Comparison of ENCODE assay signal across 8 cellular contexts in genomic region chr1:116595946-116596741, GRCh38. TPM values are rescaled to one million over a fixed set of nuclear protein-coding genes. Genes with fewer than 3 reads are reported as not detected.
DNase-seq lines count a peak whose midpoint lies in the region; ATAC-seq and TF ChIP-seq lines count a peak whose summit lies in the region.
"Not testable (repeated sequence)": the region's sequence is repeated elsewhere in the genome, so short reads cannot be mapped to it uniquely, and the experiment has no call there.

No MANE protein-coding gene starts in this region.

- not testable (repeated sequence) for H3K9me3 ChIP-seq in lung (ENCODE audit: control insufficient read depth in 2 of 2, insufficient read depth in 1 of 2, low read length in 1 of 2)

- DNase-seq in AG20443 (ENCODE audit: low spot score) (peak; percentile 55), HT-29 (ENCODE audit: low spot score) (peak; percentile 49), endothelial cell (ENCODE audit: low spot score) (peak; percentile 50), lung (ENCODE audit: low spot score) (peak; percentile 44)
- not testable (repeated sequence) for DNase-seq in RWPE1 (ENCODE audit: low spot score); activated T-cell treated with anti-CD3 and anti-CD28 coated beads, Interleukin-2, amount 50 U/mL, for 24 hours
- DNase-seq in stimulated activated CD4-positive, alpha-beta T cell treated with anti-CD3 and anti-CD28 coated beads, Interleukin-4, amount 100 ng/mL, for 1 hour, result peak; percentile 20

- H3K4me3 ChIP-seq in lung, result not testable (repeated sequence)

- H3K4me1 Mint-ChIP-seq in activated T-cell treated with anti-CD3 and anti-CD28 coated beads, Interleukin-2, amount 50 U/mL, for 24 hours (ENCODE audit: low read depth), result peaks cover 30% of the 10 kb centered on the region
- H3K4me1 Mint-ChIP-seq in endothelial cell (ENCODE audit: unreplicated experiment), result peaks cover 30% of the 10 kb centered on the region

- not testable (repeated sequence) for H3K27ac ChIP-seq in RWPE1; lung (ENCODE audit: low read depth in 1 of 2, low read length in 1 of 2)

- H3K4me1 ChIP-seq in lung (ENCODE audit: control insufficient read depth in 2 of 2, insufficient read depth in 2 of 2, low read length in 2 of 2), result not testable (repeated sequence)

- POLR2A ChIA-PET in RWPE1 (lab: Yijun Ruan, JAX; ENCODE audit: low non-redundant PET), result not testable (repeated sequence)

- peak overlapping the region; percentile 67 for H3K4me3 Mint-ChIP-seq in activated T-cell treated with anti-CD3 and anti-CD28 coated beads, Interleukin-2, amount 50 U/mL, for 24 hours
- H3K4me3 Mint-ChIP-seq in endothelial cell (ENCODE audit: unreplicated experiment), result not testable (repeated sequence)

- not testable (repeated sequence) for H3K36me3 ChIP-seq in lung (ENCODE audit: control insufficient read depth in 2 of 2, insufficient read depth in 2 of 2, low read length in 2 of 2)

- ATAC-seq in GM18909 (IDR thresholded peaks at IDR 0.05; ENCODE audit: poor library complexity, unreplicated experiment), result peak; percentile 61
- not testable (repeated sequence) for ATAC-seq in lung (ENCODE audit: insufficient read depth, low FRiP score)

- 15 to 18% methylated on average over 8 of the region's 8 CpGs for WGBS in lung, 2 donors

- not testable (repeated sequence) for H3K36me3 Mint-ChIP-seq in activated T-cell treated with anti-CD3 and anti-CD28 coated beads, Interleukin-2, amount 50 U/mL, for 24 hours (ENCODE audit: low read depth); endothelial cell (ENCODE audit: low read depth, unreplicated experiment)

- TF ChIP-seq CTCF in RWPE1 (conservative IDR thresholded peaks at IDR 0.05; ENCODE audit: low read depth), result peak; percentile 51
- TF ChIP-seq CTCF in endothelial cell (IDR thresholded peaks at IDR 0.05; ENCODE audit: unreplicated experiment), result peak; percentile 43
- TF ChIP-seq CTCF in lung (IDR thresholded peaks at IDR 0.05; ENCODE audit: control extremely low read depth, extremely low read depth), result not testable (repeated sequence)

- not testable (repeated sequence) for H3K27me3 ChIP-seq in lung (ENCODE audit: control insufficient read depth, insufficient read depth)

- peak overlapping the region; percentile 48 for H3K27ac Mint-ChIP-seq in activated T-cell treated with anti-CD3 and anti-CD28 coated beads, Interleukin-2, amount 50 U/mL, for 24 hours
- H3K27ac Mint-ChIP-seq in endothelial cell (ENCODE audit: unreplicated experiment), result not testable (repeated sequence)

- CTCF ChIA-PET in RWPE1 (lab: Yijun Ruan, JAX), result interaction anchor here (0.6 to 2.4 kb wide), 2 partner anchors 22 to 28 kb away, joined by 3 to 9 read pairs; no protein-coding TSS in a partner anchor

- not testable (repeated sequence) for H3K27me3 Mint-ChIP-seq in activated T-cell treated with anti-CD3 and anti-CD28 coated beads, Interleukin-2, amount 50 U/mL, for 24 hours; endothelial cell (ENCODE audit: unreplicated experiment)

- not testable (repeated sequence) for H3K9me3 Mint-ChIP-seq in activated T-cell treated with anti-CD3 and anti-CD28 coated beads, Interleukin-2, amount 50 U/mL, for 24 hours; endothelial cell (ENCODE audit: unreplicated experiment)

RNA-seq across cellular contexts. Expression of gene CD58, which starts 25.3 kb away (rescaled TPM):
- total RNA-seq in HT-29 (2014; rRNA removed; shearing (Covaris generic)), result 8.0 and 20.1 TPM in 2 replicates
- total RNA-seq in endothelial cell (ENCODE audit: unreplicated experiment), result 9.0 TPM
- total RNA-seq in lung, result 10 to 100 TPM; 27.5 TPM
- 10 to 100 TPM; 29.9 to 52.1 TPM for polyA plus RNA-seq in lung
